Comparison of ENCODE assay signal across 8 cellular contexts in genomic region chr15:50906954-50907865, GRCh38. TPM values are rescaled to one million over a fixed set of nuclear protein-coding genes. Genes with fewer than 3 reads are reported as not detected.
DNase-seq lines count a peak whose midpoint lies in the region; ATAC-seq and TF ChIP-seq lines count a peak whose summit lies in the region.

No MANE protein-coding gene starts in this region.

- H3K79me2 ChIP-seq in mammary epithelial cell (ENCODE audit: insufficient read depth, low read length): peaks cover 30% of the 10 kb centered on the region

- DNase-seq in ACHN (peak; percentile 38), GM19240 (ENCODE audit: insufficient read length, low spot score) (peak; percentile 43), WERI-Rb-1 (no peak), mammary epithelial cell (peak; percentile 84), memory B cell (ENCODE audit: low spot score in 2 of 2) (peak; percentile 60 to 76), sciatic nerve (ENCODE audit: low spot score) (no peak)
- DNase-seq in stimulated activated CD8-positive, alpha-beta memory T cell treated with anti-CD3 and anti-CD28 coated beads, Interleukin-4, amount 100 ng/mL, for 1 hour (ENCODE audit: low read depth in 2 of 2, low spot score in 1 of 2): peak; percentile 32 to 51

- H3K4me2 ChIP-seq in mammary epithelial cell (ENCODE audit: insufficient read depth, low read depth, low read length): peak overlapping the region; percentile 83

- H3K4me3 ChIP-seq in WERI-Rb-1 (ENCODE audit: low read depth, low read length) (peak overlapping the region; percentile 81), mammary epithelial cell (replicated peaks in 1 of 3; ENCODE audit: insufficient read depth in 1 of 3, low read depth in 2 of 3, low read length in 3 of 3) (peak overlapping the region; percentile 63 to 91 (median 81))

- intact Hi-C loops in mammary epithelial cell (cut with micrococcal nuclease) (loop anchor here (5.0 to 10.0 kb wide), 5 partner anchors 285 to 1032 kb away; partner anchors contain the start of gene USP8), sciatic nerve (cut with DNase I) (loop anchor here (10.0 kb wide), 1 partner anchor 232 kb away; no protein-coding TSS in a partner anchor)

- peak overlapping the region; percentile 99 for H2AFZ ChIP-seq in mammary epithelial cell (ENCODE audit: low read depth, low read length)

- H3K36me3 Mint-ChIP-seq in memory B cell: no peaks in the 10 kb centered on the region

- H3K4me1 Mint-ChIP-seq in memory B cell: peaks cover 16% of the 10 kb centered on the region

- H3K9me3 ChIP-seq in WERI-Rb-1 (ENCODE audit: severe bottlenecking) (no peaks in the 10 kb centered on the region), mammary epithelial cell (replicated peaks; ENCODE audit: insufficient read depth, low read length) (no peaks in the 10 kb centered on the region)

- H3K4me1 ChIP-seq in mammary epithelial cell (ENCODE audit: insufficient read depth, low read length): peaks cover 24% of the 10 kb centered on the region

- no peaks in the 10 kb centered on the region for H4K20me1 ChIP-seq in mammary epithelial cell (ENCODE audit: insufficient read depth, low read length)

- H3K9ac ChIP-seq in mammary epithelial cell (ENCODE audit: insufficient read depth, low read length): peak overlapping the region; percentile 97

- 23% methylated on average over 23 of the region's 23 CpGs for WGBS in mammary epithelial cell (ENCODE audit: low coverage, missing lambda C conversion rate)

- peak overlapping the region; percentile 96 for H3K4me3 Mint-ChIP-seq in memory B cell

- in situ Hi-C loops in ACHN (cut with HindIII; ENCODE audit: low pct_ligation_motif_present, low pct_unique_long_range_greater_than_20kb, low sequenced_read_pairs) (no loop called here), mammary epithelial cell (cut with MboI; ENCODE audit: low sequenced_read_pairs in 2 of 2) (loop anchor here (10.0 to 25.0 kb wide), 3 partner anchors 222 to 745 kb away; partner anchors contain the start of gene TRPM7 (in 1 of the 2))

- CTCF ChIA-PET in mammary epithelial cell (lab: Charles Lee; ENCODE audit: low non-redundant PET): no interaction called here

- no peaks in the 10 kb centered on the region for H3K27me3 Mint-ChIP-seq in memory B cell

- H3K9me3 Mint-ChIP-seq in memory B cell: no peaks in the 10 kb centered on the region

- ATAC-seq in HG03439 (IDR thresholded peaks at IDR 0.05; ENCODE audit: unreplicated experiment) (peak; percentile 60), memory B cell (ENCODE audit: low read depth) (peak; percentile 67), sciatic nerve (no peak)

- H3K36me3 ChIP-seq in WERI-Rb-1 (peaks cover 12% of the 10 kb centered on the region), mammary epithelial cell (ENCODE audit: insufficient read depth, low read length) (peaks cover 5% of the 10 kb centered on the region)

- H3K27ac Mint-ChIP-seq in memory B cell: peak overlapping the region; percentile 100

- H3K27me3 ChIP-seq in WERI-Rb-1 (ENCODE audit: insufficient read depth, low read depth, severe bottlenecking) (peaks cover 9% of the 10 kb centered on the region), mammary epithelial cell (ENCODE audit: insufficient read depth, low read length) (no peaks in the 10 kb centered on the region)

- H3K27ac ChIP-seq in WERI-Rb-1 (no peak overlapping the region), mammary epithelial cell (ENCODE audit: insufficient read depth, low read depth, low read length) (peak overlapping the region; percentile 74)

- dilution Hi-C loops in mammary epithelial cell (cut with HindIII; ENCODE audit: low sequenced_read_pairs): no loop called here

- BruUV-seq in mammary epithelial cell (replicated peaks; lab: Mats Ljungman, UMichigan): TSS peak; percentile 51

- no peak for TF ChIP-seq CTCF in WERI-Rb-1 (IDR thresholded peaks at IDR 0.05; ENCODE audit: low read depth, low read length)
- no peak for TF ChIP-seq CTCF in mammary epithelial cell (conservative IDR thresholded peaks at IDR 0.05 in 1 of 2, IDR thresholded peaks at IDR 0.05 in 1 of 2; ENCODE audit: extremely low read depth in 1 of 2, insufficient read depth in 1 of 2, low read depth in 1 of 2, low read length in 2 of 2)

RNA-seq across cellular contexts. Expression of gene AP4E1, which starts 1.3 kb away (rescaled TPM):
- 10 to 100 TPM; 21.3 to 21.4 TPM for total RNA-seq in mammary epithelial cell
- polyA plus RNA-seq in mammary epithelial cell: 4.1 TPM
- polyA minus RNA-seq in mammary epithelial cell: 7.6 TPM
- total RNA-seq in sciatic nerve: 11.9 TPM

Comparison
In these comparisons a context has a peak if more than half of its experiments do, and no peak if none do; other contexts are left out.
1. DNase-seq: peak in ACHN (single experiment), GM19240 (single experiment), mammary epithelial cell (single experiment), memory B cell (2 of 2) and stimulated activated CD8-positive, alpha-beta memory T cell treated with anti-CD3 and anti-CD28 coated beads, Interleukin-4, amount 100 ng/mL, for 1 hour (2 of 2); none in WERI-Rb-1 (single experiment) and sciatic nerve (single experiment).